17 cellular contexts compared by ENCODE assay signal in genomic region chr1:175885247-175885646, GRCh38.
DNase-seq lines count a peak whose midpoint lies in the region; ATAC-seq and TF ChIP-seq lines count a peak whose summit lies in the region.
"Had no signal": no experiment of that assay in that cellular context is flagged by ENCODE, and none has a peak within 500 bp of the region (broad histone marks: within the 10 kb centered on the region; RNA-seq: fewer than 3 reads in every experiment).

No MANE protein-coding gene starts in this region.

- no peaks in the 10 kb centered on the region for H3F3A ChIP-seq in smooth muscle cell (ENCODE audit: low read depth)

- peaks cover 21% of the 10 kb centered on the region for H3K4me1 Mint-ChIP-seq in nephron
- H3K4me1 Mint-ChIP-seq in Calu3 (ENCODE audit: low read depth, unreplicated experiment) = no peaks in the 10 kb centered on the region
- no peaks in the 10 kb centered on the region for H3K4me1 Mint-ChIP-seq in activated T-helper 1 cell treated with anti-CD3 and anti-CD28 coated beads, Interleukin-12 subunit alpha, Interleukin-12 subunit beta, Interleukin-2, Interleukin-4 antibody, amounts not matched to agents 30 ng/mL and 10 ng/mL and 1 ng/mL, durations not matched to agents 14 hours and 24 hours and 36 hours (ENCODE audit: low read depth)
- H3K4me1 Mint-ChIP-seq: activated CD4-positive, alpha-beta T cell treated with anti-CD3 and anti-CD28 coated beads, Interleukin-2, amount 10 ng/mL, durations not matched to agents 7 days and 5 days; central memory CD8-positive, alpha-beta T cell; stimulated activated memory B cell treated with anti-CD40 and anti-IgM and Interleukin-4, amounts not matched to agents 10 μg/mL and 1 μg/mL and 100 μg/mL, for 72 hours had no signal

- TF ChIP-seq CTCF in nephron (IDR thresholded peaks at IDR 0.05; ENCODE audit: unreplicated experiment in 3 of 3) = no peak
- no peak for TF ChIP-seq CTCF in lower lobe of right lung (IDR thresholded peaks at IDR 0.05)
- no peak for TF ChIP-seq CTCF in smooth muscle cell (IDR thresholded peaks at IDR 0.05; ENCODE audit: borderline replicate concordance, insufficient read depth, poor library complexity, severe bottlenecking)
- no peak for TF ChIP-seq CTCF in Calu3 (IDR thresholded peaks at IDR 0.05; ENCODE audit: unreplicated experiment)

- H3K36me3 ChIP-seq in lower lobe of right lung = no peaks in the 10 kb centered on the region
- no peaks in the 10 kb centered on the region for H3K36me3 ChIP-seq in smooth muscle cell (ENCODE audit: low read depth)

- H4K20me1 ChIP-seq in smooth muscle cell (ENCODE audit: low read depth) = no peaks in the 10 kb centered on the region

- H3K4me3 ChIP-seq in lower lobe of right lung (no peak overlapping the region), smooth muscle cell (no peak overlapping the region)
- H3K4me3 ChIP-seq: skin epidermis had no signal

- ATAC-seq in lower lobe of right lung = no peak
- ATAC-seq: activated naive CD4-positive, alpha-beta T cell treated with anti-CD3 and anti-CD28 coated beads, Interleukin-2, amount 50 U/mL, for 72 hours; stimulated activated memory B cell treated with anti-CD40 and anti-IgM and Interleukin-4, amounts not matched to agents 10 μg/mL and 1 μg/mL and 100 μg/mL, for 72 hours had no signal

- H3K36me3 Mint-ChIP-seq in nephron (ENCODE audit: low read depth) (no peaks in the 10 kb centered on the region), Calu3 (ENCODE audit: insufficient read depth, unreplicated experiment) (no peaks in the 10 kb centered on the region)
- no peaks in the 10 kb centered on the region for H3K36me3 Mint-ChIP-seq in activated T-helper 1 cell treated with anti-CD3 and anti-CD28 coated beads, Interleukin-12 subunit alpha, Interleukin-12 subunit beta, Interleukin-2, Interleukin-4 antibody, amounts not matched to agents 30 ng/mL and 10 ng/mL and 1 ng/mL, durations not matched to agents 14 hours and 24 hours and 36 hours (ENCODE audit: low read depth)
- H3K36me3 Mint-ChIP-seq: activated naive CD4-positive, alpha-beta T cell treated with anti-CD3 and anti-CD28 coated beads, Interleukin-2, amount 50 U/mL, for 72 hours; stimulated activated memory B cell treated with anti-CD40 and anti-IgM and Interleukin-4, amounts not matched to agents 10 μg/mL and 1 μg/mL and 100 μg/mL, for 72 hours had no signal

- H3K9ac ChIP-seq in smooth muscle cell (ENCODE audit: low read depth) = no peak overlapping the region

- H3K27me3 ChIP-seq in lower lobe of right lung (ENCODE audit: low read depth) (no peaks in the 10 kb centered on the region), smooth muscle cell (ENCODE audit: low read depth) (peaks cover 6% of the 10 kb centered on the region)

- no peak overlapping the region for H2AFZ ChIP-seq in smooth muscle cell (ENCODE audit: low read depth)

- H3K9me3 Mint-ChIP-seq in nephron (no peaks in the 10 kb centered on the region), Calu3 (ENCODE audit: low read depth, unreplicated experiment) (no peaks in the 10 kb centered on the region)
- H3K9me3 Mint-ChIP-seq in activated T-helper 1 cell treated with anti-CD3 and anti-CD28 coated beads, Interleukin-12 subunit alpha, Interleukin-12 subunit beta, Interleukin-2, Interleukin-4 antibody, amounts not matched to agents 30 ng/mL and 10 ng/mL and 1 ng/mL, durations not matched to agents 14 hours and 24 hours and 36 hours = no peaks in the 10 kb centered on the region
- H3K9me3 Mint-ChIP-seq: activated CD4-positive, alpha-beta T cell treated with anti-CD3 and anti-CD28 coated beads, Interleukin-2, amount 10 ng/mL, durations not matched to agents 7 days and 5 days; activated naive CD4-positive, alpha-beta T cell treated with anti-CD3 and anti-CD28 coated beads, Interleukin-2, amount 50 U/mL, for 72 hours; central memory CD8-positive, alpha-beta T cell; stimulated activated memory B cell treated with anti-CD40 and anti-IgM and Interleukin-4, amounts not matched to agents 10 μg/mL and 1 μg/mL and 100 μg/mL, for 72 hours had no signal

- intact Hi-C loops in lower lobe of right lung (cut with DNase I) = no loop called here
- intact Hi-C loops in Calu3 (cut with micrococcal nuclease; ENCODE audit: unreplicated experiment) = loop anchor here (10.0 kb wide), 1 partner anchor 510 kb away; no protein-coding TSS in a partner anchor
- intact Hi-C loops in activated T-helper 1 cell treated with anti-CD3 and anti-CD28 coated beads, Interleukin-12 subunit alpha, Interleukin-12 subunit beta, Interleukin-2, Interleukin-4 antibody, amounts not matched to agents 30 ng/mL and 10 ng/mL and 1 ng/mL, durations not matched to agents 14 hours and 24 hours and 36 hours (cut with micrococcal nuclease) = loop anchor here (10.0 kb wide), 1 partner anchor 190 kb away; no protein-coding TSS in a partner anchor

- H3K4me1 ChIP-seq in lower lobe of right lung = no peaks in the 10 kb centered on the region
- H3K4me1 ChIP-seq in smooth muscle cell (ENCODE audit: low read depth) = no peaks in the 10 kb centered on the region
- H3K4me1 ChIP-seq: Caco-2 had no signal

- H3K9me3 ChIP-seq in lower lobe of right lung (no peaks in the 10 kb centered on the region), smooth muscle cell (replicated peaks; ENCODE audit: low read depth) (no peaks in the 10 kb centered on the region)
- H3K9me3 ChIP-seq: Caco-2 had no signal

- CTCF ChIA-PET in Calu3 (lab: Charles Lee) = no interaction called here

- H3K27ac Mint-ChIP-seq in nephron (peak overlapping the region in 2 of 3 experiments; percentile 20 to 27), Calu3 (ENCODE audit: unreplicated experiment) (no peak overlapping the region)
- no peak overlapping the region for H3K27ac Mint-ChIP-seq in activated T-helper 1 cell treated with anti-CD3 and anti-CD28 coated beads, Interleukin-12 subunit alpha, Interleukin-12 subunit beta, Interleukin-2, Interleukin-4 antibody, amounts not matched to agents 30 ng/mL and 10 ng/mL and 1 ng/mL, durations not matched to agents 14 hours and 24 hours and 36 hours
- H3K27ac Mint-ChIP-seq: activated CD4-positive, alpha-beta T cell treated with anti-CD3 and anti-CD28 coated beads, Interleukin-2, amount 10 ng/mL, durations not matched to agents 7 days and 5 days; activated naive CD4-positive, alpha-beta T cell treated with anti-CD3 and anti-CD28 coated beads, Interleukin-2, amount 50 U/mL, for 72 hours; stimulated activated memory B cell treated with anti-CD40 and anti-IgM and Interleukin-4, amounts not matched to agents 10 μg/mL and 1 μg/mL and 100 μg/mL, for 72 hours had no signal

- H3K4me3 Mint-ChIP-seq in nephron (no peak overlapping the region), Calu3 (ENCODE audit: low read depth, unreplicated experiment) (no peak overlapping the region)
- no peak overlapping the region for H3K4me3 Mint-ChIP-seq in activated T-helper 1 cell treated with anti-CD3 and anti-CD28 coated beads, Interleukin-12 subunit alpha, Interleukin-12 subunit beta, Interleukin-2, Interleukin-4 antibody, amounts not matched to agents 30 ng/mL and 10 ng/mL and 1 ng/mL, durations not matched to agents 14 hours and 24 hours and 36 hours
- H3K4me3 Mint-ChIP-seq: activated CD4-positive, alpha-beta T cell treated with anti-CD3 and anti-CD28 coated beads, Interleukin-2, amount 10 ng/mL, durations not matched to agents 7 days and 5 days; central memory CD8-positive, alpha-beta T cell; stimulated activated memory B cell treated with anti-CD40 and anti-IgM and Interleukin-4, amounts not matched to agents 10 μg/mL and 1 μg/mL and 100 μg/mL, for 72 hours had no signal

- no TSS peak for BruUV-seq in Calu3 (replicated peaks; lab: Mats Ljungman, UMichigan)

- no peak overlapping the region for H3K4me2 ChIP-seq in smooth muscle cell

- DNase-seq in AG08396 (ENCODE audit: low spot score) (peak; percentile 25), amniotic epithelial cell (ENCODE audit: low read depth) (peak; percentile 44), fibroblast of gingiva (ENCODE audit: low read depth) (peak; percentile 52), lower lobe of right lung (no peak), smooth muscle cell (lab: John Stamatoyannopoulos, UW; ENCODE audit: unreplicated experiment) (no peak), Calu3 (no peak)
- no peak for DNase-seq in activated T-helper 1 cell treated with anti-CD3 and anti-CD28 coated beads, Interleukin-12 subunit alpha, Interleukin-12 subunit beta, Interleukin-2, Interleukin-4 antibody, amounts not matched to agents 30 ng/mL and 10 ng/mL and 1 ng/mL, durations not matched to agents 14 hours and 24 hours and 36 hours (ENCODE audit: low spot score)
- DNase-seq: activated CD4-positive, alpha-beta T cell treated with anti-CD3 and anti-CD28 coated beads, Interleukin-2, amount 10 ng/mL, durations not matched to agents 7 days and 5 days; activated T-cell treated with anti-CD3 and anti-CD28 coated beads, Interleukin-2, amount 50 U/mL, for 1 hour; Caco-2; glutamatergic neuron had no signal

- H3K27me3 Mint-ChIP-seq in nephron (ENCODE audit: low read depth) (peaks cover 14% of the 10 kb centered on the region), Calu3 (ENCODE audit: unreplicated experiment) (peaks cover 1% of the 10 kb centered on the region)
- H3K27me3 Mint-ChIP-seq in activated T-helper 1 cell treated with anti-CD3 and anti-CD28 coated beads, Interleukin-12 subunit alpha, Interleukin-12 subunit beta, Interleukin-2, Interleukin-4 antibody, amounts not matched to agents 30 ng/mL and 10 ng/mL and 1 ng/mL, durations not matched to agents 14 hours and 24 hours and 36 hours (ENCODE audit: insufficient read depth) = no peaks in the 10 kb centered on the region
- H3K27me3 Mint-ChIP-seq: stimulated activated memory B cell treated with anti-CD40 and anti-IgM and Interleukin-4, amounts not matched to agents 10 μg/mL and 1 μg/mL and 100 μg/mL, for 72 hours had no signal

- no peaks in the 10 kb centered on the region for H3K79me2 ChIP-seq in smooth muscle cell (ENCODE audit: low read depth)

- H3K27ac ChIP-seq in lower lobe of right lung (no peak overlapping the region), smooth muscle cell (ENCODE audit: low read depth) (no peak overlapping the region)
- H3K27ac ChIP-seq: RWPE1 had no signal

Comparison
In these comparisons a context has a peak if more than half of its experiments do, and no peak if none do; other contexts are left out.
1. DNase-seq: peak in AG08396 (single experiment), amniotic epithelial cell (single experiment) and fibroblast of gingiva (single experiment); none in lower lobe of right lung (single experiment), smooth muscle cell (single experiment), Calu3 (single experiment) and activated T-helper 1 cell treated with anti-CD3 and anti-CD28 coated beads, Interleukin-12 subunit alpha, Interleukin-12 subunit beta, Interleukin-2, Interleukin-4 antibody, amounts not matched to agents 30 ng/mL and 10 ng/mL and 1 ng/mL, durations not matched to agents 14 hours and 24 hours and 36 hours (single experiment).
2. H3K27ac Mint-ChIP-seq: peak in nephron (2 of 3); none in Calu3 (single experiment) and activated T-helper 1 cell treated with anti-CD3 and anti-CD28 coated beads, Interleukin-12 subunit alpha, Interleukin-12 subunit beta, Interleukin-2, Interleukin-4 antibody, amounts not matched to agents 30 ng/mL and 10 ng/mL and 1 ng/mL, durations not matched to agents 14 hours and 24 hours and 36 hours (single experiment).